In genomic region chr12:53379389-53380103, GRCh38 we compare ENCODE assay signal across 8 cellular contexts. TPM values are rescaled to one million over a fixed set of nuclear protein-coding genes. Genes with fewer than 3 reads are reported as not detected.
DNase-seq lines count a peak whose midpoint lies in the region; ATAC-seq and TF ChIP-seq lines count a peak whose summit lies in the region.

No MANE protein-coding gene starts in this region.

- peaks cover 31 to 44% (median 37%) of the 10 kb centered on the region in 7 donors for H3K4me1 Mint-ChIP-seq in naive thymus-derived CD4-positive, alpha-beta T cell

- intact Hi-C loops in naive thymus-derived CD4-positive, alpha-beta T cell (cut with micrococcal nuclease), result loop anchor here (1.0 to 2.0 kb wide), 20 partner anchors 27 to 1329 kb away; partner anchors contain the start of genes AAAS (in 2 of the 2), ATF7 (in 2 of the 2), CSAD (in 2 of the 2) and EIF4B (in 2 of the 2)

- H3K9me3 Mint-ChIP-seq in naive thymus-derived CD4-positive, alpha-beta T cell, result peaks cover 0 to 2% (median 0%) of the 10 kb centered on the region in 11 donors

- TF ChIP-seq CTCF in Peyer's patch (IDR thresholded peaks at IDR 0.05), result no peak

- H3K4me3 ChIP-seq in GM23248 (peak overlapping the region; percentile 77), Karpas-422 (ENCODE audit: low read length) (peak overlapping the region; percentile 71), Peyer's patch (peak overlapping the region; percentile 84 to 95 (median 86))
- peak overlapping the region; percentile 61 for H3K4me3 ChIP-seq in naive thymus-derived CD4-positive, alpha-beta T cell (ENCODE audit: low read length)

- H3K4me2 ChIP-seq in GM23248 (ENCODE audit: unreplicated experiment), result peak overlapping the region; percentile 94
- H3K4me2 ChIP-seq in Karpas-422 (ENCODE audit: low read depth, low read length, poor library complexity, severe bottlenecking), result peak overlapping the region; percentile 84

- ATAC-seq in naive thymus-derived CD4-positive, alpha-beta T cell, result peak; percentile 85

- H3K36me3 ChIP-seq in GM23248 (ENCODE audit: low read depth) (peaks cover 8% of the 10 kb centered on the region; the same call in 1 of the 2 replicates), Karpas-422 (ENCODE audit: insufficient read depth, low read length) (peaks cover 12% of the 10 kb centered on the region), Peyer's patch (peaks cover 0 to 29% (median 0%) of the 10 kb centered on the region in 3 donors)
- H3K36me3 ChIP-seq in naive thymus-derived CD4-positive, alpha-beta T cell (ENCODE audit: control insufficient read depth in 2 of 3, insufficient read depth in 3 of 3, low read length in 3 of 3), result peaks cover 0 to 24% (median 13%) of the 10 kb centered on the region in 3 experiments

- H3K79me2 ChIP-seq in GM23248 (ENCODE audit: insufficient read depth), result peaks cover 31% of the 10 kb centered on the region
- H3K79me2 ChIP-seq in Karpas-422 (ENCODE audit: low read length), result peaks cover 36% of the 10 kb centered on the region

- no peaks in the 10 kb centered on the region for H3K27me3 ChIP-seq in GM23248 (replicated peaks; ENCODE audit: insufficient read depth)
- no peaks in the 10 kb centered on the region for H3K27me3 ChIP-seq in Karpas-422 (ENCODE audit: low read length)
- H3K27me3 ChIP-seq in Peyer's patch, result no peaks in the 10 kb centered on the region
- H3K27me3 ChIP-seq in naive thymus-derived CD4-positive, alpha-beta T cell (ENCODE audit: control insufficient read depth in 2 of 2, insufficient read depth in 2 of 2, low read length in 2 of 2), result no peaks in the 10 kb centered on the region

- peaks cover 26% of the 10 kb centered on the region for H3K4me1 ChIP-seq in GM23248 (ENCODE audit: insufficient read depth)
- peaks cover 40% of the 10 kb centered on the region for H3K4me1 ChIP-seq in Karpas-422 (ENCODE audit: low read length)
- peaks cover 3 to 43% (median 23%) of the 10 kb centered on the region in 4 donors for H3K4me1 ChIP-seq in Peyer's patch
- H3K4me1 ChIP-seq in naive thymus-derived CD4-positive, alpha-beta T cell (ENCODE audit: control insufficient read depth in 2 of 2, insufficient read depth in 2 of 2, low read length in 2 of 2), result peaks cover 37 to 40% of the 10 kb centered on the region in 2 donors

- peak; percentile 100 for DNase-seq in EH (ENCODE audit: low read depth)
- DNase-seq in GM23248, result peak; percentile 100
- DNase-seq in Karpas-422, result peak; percentile 100
- DNase-seq in Peyer's patch, result peak; percentile 93 to 99 (median 98)
- peak; percentile 87 for DNase-seq in activated T-helper 1 cell treated with Interleukin-2 at 50 U/mL for 16 hours (ENCODE audit: low read depth)
- peak; percentile 100 for DNase-seq in fibroblast of peridontal ligament (ENCODE audit: extremely low read depth)
- DNase-seq in naive thymus-derived CD4-positive, alpha-beta T cell, result peak in 8 of 9 donors; percentile 54 to 100 (median 99)
- DNase-seq in stimulated activated naive CD4-positive, alpha-beta T cell treated with Interleukin-2 at 50 U/mL for 16 hours (lab: John Stamatoyannopoulos, UW), result peak; percentile 100

- no peak overlapping the region for H3K4me3 Mint-ChIP-seq in naive thymus-derived CD4-positive, alpha-beta T cell

- peak overlapping the region; percentile 94 for H3K27ac ChIP-seq in GM23248
- peak overlapping the region; percentile 86 for H3K27ac ChIP-seq in Karpas-422 (ENCODE audit: low read length)
- peak overlapping the region; percentile 97 to 100 (median 100) for H3K27ac ChIP-seq in Peyer's patch
- peak overlapping the region; percentile 91 for H3K27ac ChIP-seq in naive thymus-derived CD4-positive, alpha-beta T cell (ENCODE audit: low read depth, low read length)

- peaks cover 10% of the 10 kb centered on the region for H3F3A ChIP-seq in GM23248 (ENCODE audit: insufficient read depth)

- H3K27ac Mint-ChIP-seq in naive thymus-derived CD4-positive, alpha-beta T cell, result no peak overlapping the region

- H3K9me3 ChIP-seq in GM23248 (ENCODE audit: low read depth) (no peaks in the 10 kb centered on the region), Karpas-422 (ENCODE audit: low read length) (no peaks in the 10 kb centered on the region), Peyer's patch (no peaks in the 10 kb centered on the region)
- no peaks in the 10 kb centered on the region for H3K9me3 ChIP-seq in naive thymus-derived CD4-positive, alpha-beta T cell (ENCODE audit: control insufficient read depth in 2 of 3, low read length in 3 of 3)

- peak; percentile 79 to 88 for TF ChIP-seq POLR2A in Peyer's patch (IDR thresholded peaks at IDR 0.05)

- H2AFZ ChIP-seq in GM23248 (peak overlapping the region; percentile 97), Karpas-422 (ENCODE audit: low read length) (no peak overlapping the region)

- WGBS in GM23248 (ENCODE audit: low coverage in 1 of 2, low lambda C conversion rate in 2 of 2, missing lambda C conversion rate in 2 of 2), 2 experiments, result 0% methylated on average over 29 of the region's 29 CpGs

- H3K27me3 Mint-ChIP-seq in naive thymus-derived CD4-positive, alpha-beta T cell, result no peaks in the 10 kb centered on the region

- peaks cover 0 to 27% (median 14%) of the 10 kb centered on the region in 5 donors for H3K36me3 Mint-ChIP-seq in naive thymus-derived CD4-positive, alpha-beta T cell

- H3K9ac ChIP-seq in GM23248 (peak overlapping the region; percentile 97), Karpas-422 (ENCODE audit: low read length) (peak overlapping the region; percentile 76)

- CTCF ChIA-PET in naive thymus-derived CD4-positive, alpha-beta T cell (lab: Charles Lee), result interaction anchor here (0.6 to 3.0 kb wide), 10 partner anchors 11 to 130 kb away, joined by 3 to 15 read pairs (median 4); partner anchors contain the start of genes AAAS and TARBP2

- in situ Hi-C loops in GM23248 (cut with MboI), result no loop called here

- H4K20me1 ChIP-seq in GM23248 (ENCODE audit: insufficient read depth) (no peaks in the 10 kb centered on the region), Karpas-422 (ENCODE audit: insufficient read depth, low read depth, low read length) (no peaks in the 10 kb centered on the region)

- H3K9me2 ChIP-seq in GM23248 (ENCODE audit: insufficient read depth) (no peaks in the 10 kb centered on the region), Karpas-422 (replicated peaks; ENCODE audit: insufficient read depth, low read length) (no peaks in the 10 kb centered on the region)

- POLR2A ChIA-PET in naive thymus-derived CD4-positive, alpha-beta T cell (lab: Charles Lee), result interaction anchor here (0.6 to 3.8 kb wide), 33 partner anchors 9 to 1041 kb away, joined by 3 to 39 read pairs (median 6); partner anchors contain the start of genes AAAS, CSAD, EIF4B and MAP3K12

RNA-seq across cellular contexts. Expression of gene SP1, which starts 0.4 kb away (rescaled TPM):
- total RNA-seq in GM23248 (2014; rRNA removed; shearing (Covaris generic)), result 30.3 and 37.8 TPM in 2 replicates
- polyA plus RNA-seq in GM23248 (2016; fragmentation: Nextera tagmentation; extraction: Ambion mirVana), result 3.6 and 3.8 TPM in 2 replicates
- 29.9 and 36.5 TPM in 2 replicates for total RNA-seq in Karpas-422 (2014; rRNA removed; shearing (Covaris generic); ENCODE audit: low replicate concordance)
- 10 to 100 TPM; 56.1 to 83.4 (median 67.8) TPM for total RNA-seq in Peyer's patch
- 100 to 1,000 TPM in 2 of 5 experiments, 10 to 100 TPM in 3; 62.7 to 103 (median 79.6) TPM for total RNA-seq in naive thymus-derived CD4-positive, alpha-beta T cell
- polyA plus RNA-seq in naive thymus-derived CD4-positive, alpha-beta T cell, result 10 to 100 TPM; 10.2 to 13.6 TPM

RNA-seq across cellular contexts. Expression of gene SP7, which starts 43.4 kb away (rescaled TPM):
- not detected in 2 replicates for total RNA-seq in GM23248 (2014; rRNA removed; shearing (Covaris generic))
- not detected in 2 replicates for polyA plus RNA-seq in GM23248 (2016; fragmentation: Nextera tagmentation; extraction: Ambion mirVana)
- not detected in 2 replicates for total RNA-seq in Karpas-422 (2014; rRNA removed; shearing (Covaris generic); ENCODE audit: low replicate concordance)
- not detected for total RNA-seq in Peyer's patch
- total RNA-seq in naive thymus-derived CD4-positive, alpha-beta T cell, result not detected
- polyA plus RNA-seq in naive thymus-derived CD4-positive, alpha-beta T cell, result under 1 TPM; 0.13 to 0.18 TPM

RNA-seq across cellular contexts. Expression of gene AMHR2, which starts 44.1 kb away (rescaled TPM):
- total RNA-seq in GM23248 (2014; rRNA removed; shearing (Covaris generic)), result not detected in 2 replicates
- not detected in 2 replicates for polyA plus RNA-seq in GM23248 (2016; fragmentation: Nextera tagmentation; extraction: Ambion mirVana)
- total RNA-seq in Karpas-422 (2014; rRNA removed; shearing (Covaris generic); ENCODE audit: low replicate concordance), result not detected in 2 replicates
- under 1 TPM in 1 of 4 donors, not detected in 3; 0.40 TPM for total RNA-seq in Peyer's patch
- total RNA-seq in naive thymus-derived CD4-positive, alpha-beta T cell, result not detected
- polyA plus RNA-seq in naive thymus-derived CD4-positive, alpha-beta T cell, result not detected

RNA-seq across cellular contexts. Expression of gene AAAS, which starts 58.1 kb away (rescaled TPM):
- 63.4 and 72.0 TPM in 2 replicates for total RNA-seq in GM23248 (2014; rRNA removed; shearing (Covaris generic))
- 46.6 and 49.7 TPM in 2 replicates for polyA plus RNA-seq in GM23248 (2016; fragmentation: Nextera tagmentation; extraction: Ambion mirVana)
- 37.3 and 63.6 TPM in 2 replicates for total RNA-seq in Karpas-422 (2014; rRNA removed; shearing (Covaris generic); ENCODE audit: low replicate concordance)
- total RNA-seq in Peyer's patch, result 100 to 1,000 TPM in 1 of 4 donors, 10 to 100 TPM in 3; 36.4 to 143 (median 51.1) TPM
- total RNA-seq in naive thymus-derived CD4-positive, alpha-beta T cell, result 10 to 100 TPM; 35.4 to 73.5 (median 69.0) TPM
- polyA plus RNA-seq in naive thymus-derived CD4-positive, alpha-beta T cell, result 10 to 100 TPM; 45.9 to 58.2 TPM

Comparison
In these comparisons a context has a peak if more than half of its experiments do, and no peak if none do; other contexts are left out.
1. Peak in every context shown above with its lines: DNase-seq, ATAC-seq, H3K4me3 ChIP-seq and H3K27ac ChIP-seq.